18 cellular contexts compared by ENCODE assay signal in genomic region chr9:4258321-4259093, GRCh38. TPM values are rescaled to one million over a fixed set of nuclear protein-coding genes. Genes with fewer than 3 reads are reported as not detected.
A peak's percentile ranks its signal among the peaks of the same experiment; 100 is the strongest.
DNase-seq lines count a peak whose midpoint lies in the region; ATAC-seq and TF ChIP-seq lines count a peak whose summit lies in the region.
"Had no signal": no experiment of that assay in that cellular context is flagged by ENCODE, and none has a peak within 500 bp of the region (broad histone marks: within the 10 kb centered on the region; RNA-seq: fewer than 3 reads in every experiment).

No MANE protein-coding gene starts in this region.

- BruUV-seq in mammary epithelial cell (replicated peaks; lab: Mats Ljungman, UMichigan), result no TSS peak

- H4K20me1 ChIP-seq in mammary epithelial cell (ENCODE audit: insufficient read depth, low read length), result no peaks in the 10 kb centered on the region

- H3K36me3 ChIP-seq in mammary epithelial cell (ENCODE audit: insufficient read depth, low read length) (no peaks in the 10 kb centered on the region), mucosa of descending colon (ENCODE audit: low read depth) (no peaks in the 10 kb centered on the region)
- H3K36me3 ChIP-seq: gastroesophageal sphincter, stomach, vagina had no signal

- H3K79me2 ChIP-seq in mammary epithelial cell (ENCODE audit: insufficient read depth, low read length), result no peaks in the 10 kb centered on the region

- H3K9ac ChIP-seq in mammary epithelial cell (ENCODE audit: insufficient read depth, low read length), result no peak overlapping the region

- no peak for TF ChIP-seq CTCF in AG09309 (IDR thresholded peaks at IDR 0.05; ENCODE audit: control insufficient read depth, insufficient read depth, low read depth, low read length, missing control alignments)
- TF ChIP-seq CTCF in mammary epithelial cell (conservative IDR thresholded peaks at IDR 0.05 in 1 of 2, IDR thresholded peaks at IDR 0.05 in 1 of 2; ENCODE audit: extremely low read depth in 1 of 2, insufficient read depth in 1 of 2, low read depth in 1 of 2, low read length in 2 of 2), result no peak
- TF ChIP-seq CTCF in mucosa of descending colon (IDR thresholded peaks at IDR 0.05), result no peak

- ATAC-seq in mucosa of descending colon, result no peak
- ATAC-seq: effector memory CD8-positive, alpha-beta T cell; gastroesophageal sphincter; HCT116; natural killer cell had no signal

- WGBS in mammary epithelial cell (ENCODE audit: low coverage, missing lambda C conversion rate), result 41% methylated on average over 3 of the region's 3 CpGs

- H3K4me3 ChIP-seq in AG09309 (ENCODE audit: control insufficient read depth, low read depth, low read length) (no peak overlapping the region), mammary epithelial cell (replicated peaks in 1 of 3; ENCODE audit: insufficient read depth in 1 of 3, low read depth in 2 of 3, low read length in 3 of 3) (no peak overlapping the region), mucosa of descending colon (no peak overlapping the region)
- H3K4me3 ChIP-seq: gastroesophageal sphincter, lung, stomach, vagina had no signal

- intact Hi-C loops in mammary epithelial cell (cut with micrococcal nuclease), result loop anchor here (1.0 to 2.0 kb wide), 2 partner anchors 42 to 512 kb away; partner anchors contain the start of gene GLIS3
- intact Hi-C loops in mucosa of descending colon (cut with DNase I, micrococcal nuclease), result no loop called here

- DNase-seq in AG09309 (ENCODE audit: low read depth), result peak; percentile 18
- DNase-seq in LHCN-M2 (ENCODE audit: low read depth), result peak; percentile 23
- DNase-seq in mammary epithelial cell, result peak; percentile 62
- DNase-seq in kidney tubule cell (ENCODE audit: low spot score), result peak; percentile 49
- no peak for DNase-seq in mucosa of descending colon
- DNase-seq in activated gamma-delta T cell treated with Interleukin-2 at 50 U/mL for 16 hours, result no peak
- DNase-seq in SW 1271 (lab: John Stamatoyannopoulos, UW), result no peak
- no peak for DNase-seq in NCI-H510A treated with DMSO at 0.1 percent for 48 hours (lab: John Stamatoyannopoulos, UW)
- DNase-seq: caudate nucleus; effector memory CD8-positive, alpha-beta T cell; natural killer cell; NCI-H1694; SHP77 treated with DMSO at 0.1 percent for 48 hours; stomach had no signal

- dilution Hi-C loops in mammary epithelial cell (cut with HindIII; ENCODE audit: low sequenced_read_pairs), result no loop called here

- H3K4me2 ChIP-seq in mammary epithelial cell (ENCODE audit: insufficient read depth, low read depth, low read length), result peak overlapping the region; percentile 62

- H3K9me3 ChIP-seq in mammary epithelial cell (replicated peaks; ENCODE audit: insufficient read depth, low read length) (no peaks in the 10 kb centered on the region), mucosa of descending colon (no peaks in the 10 kb centered on the region)
- H3K9me3 ChIP-seq: vagina had no signal

- no peaks in the 10 kb centered on the region for H3K27me3 ChIP-seq in mammary epithelial cell (ENCODE audit: insufficient read depth, low read length)
- H3K27me3 ChIP-seq: gastroesophageal sphincter, stomach, vagina had no signal

- peak overlapping the region; percentile 67 for H3K27ac ChIP-seq in mammary epithelial cell (ENCODE audit: insufficient read depth, low read depth, low read length)
- H3K27ac ChIP-seq: gastroesophageal sphincter, stomach, vagina had no signal

- CTCF ChIA-PET in mammary epithelial cell (lab: Charles Lee; ENCODE audit: low non-redundant PET), result no interaction called here

- in situ Hi-C loops in mammary epithelial cell (cut with MboI; ENCODE audit: low sequenced_read_pairs in 2 of 2), result no loop called here

- no peak overlapping the region for H2AFZ ChIP-seq in mammary epithelial cell (ENCODE audit: low read depth, low read length)

- H3K4me1 ChIP-seq in mammary epithelial cell (ENCODE audit: insufficient read depth, low read length), result peaks cover 32% of the 10 kb centered on the region
- no peaks in the 10 kb centered on the region for H3K4me1 ChIP-seq in mucosa of descending colon (ENCODE audit: low read depth)
- H3K4me1 ChIP-seq: gastroesophageal sphincter, stomach, vagina had no signal

RNA-seq across cellular contexts. Expression of gene GLIS3, which starts 41.4 kb away (rescaled TPM):
- total RNA-seq in LHCN-M2 (2014; rRNA removed), result 7.8 and 8.7 TPM in 2 replicates
- 3.5 TPM for polyA plus RNA-seq in LHCN-M2 (2012)
- total RNA-seq in mammary epithelial cell, result 1 to 10 TPM; 1.2 to 9.8 TPM
- 0.15 TPM for polyA plus RNA-seq in mammary epithelial cell
- 5.2 TPM for polyA minus RNA-seq in mammary epithelial cell
- total RNA-seq in mucosa of descending colon, result 10 to 100 TPM; 14.3 to 25.7 (median 15.8) TPM

Comparison
In these comparisons a context has a peak if more than half of its experiments do, and no peak if none do; other contexts are left out.
1. DNase-seq: peak in AG09309 (single experiment), LHCN-M2 (single experiment), mammary epithelial cell (single experiment) and kidney tubule cell (single experiment); none in mucosa of descending colon (0 of 3), activated gamma-delta T cell treated with Interleukin-2 at 50 U/mL for 16 hours (single experiment), SW 1271 (0 of 2) and NCI-H510A treated with DMSO at 0.1 percent for 48 hours (single experiment).